In the genomic region with DNA sequence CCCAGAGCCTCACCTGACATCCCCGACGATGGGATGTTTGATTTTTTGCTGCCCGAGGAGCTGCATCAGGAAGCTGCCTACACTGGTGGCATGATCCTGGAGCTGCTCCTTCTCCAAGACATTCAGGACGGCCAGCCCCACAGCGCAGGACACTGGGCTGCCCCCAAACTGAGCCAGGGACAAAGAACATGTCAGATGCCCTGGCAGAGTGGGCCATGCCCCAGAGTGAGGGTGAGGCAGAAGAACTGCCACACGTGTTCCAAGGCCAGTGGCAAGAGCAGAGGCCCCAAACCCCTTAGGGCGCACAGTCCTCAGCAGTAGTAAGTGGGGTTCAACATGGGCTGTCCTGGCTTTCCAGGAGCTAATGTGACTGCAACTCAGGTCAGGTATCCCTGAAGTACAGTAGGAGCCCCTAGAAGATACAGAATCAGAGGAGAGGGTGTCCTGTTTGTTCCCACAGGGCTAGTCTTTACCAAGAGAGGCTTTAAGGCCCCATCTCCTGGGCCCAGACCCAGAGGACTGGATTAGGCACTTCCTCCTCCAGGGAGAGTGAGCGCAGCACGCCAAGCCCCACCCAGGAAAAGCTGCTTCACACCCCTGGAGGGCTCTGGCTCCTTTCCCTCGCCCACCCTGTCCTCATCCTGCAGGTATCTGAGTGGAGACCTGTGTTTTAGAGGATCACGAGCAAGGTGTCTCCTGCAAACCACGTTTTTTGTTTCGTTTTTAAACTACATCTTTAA, we compare ENCODE assay signal across 1 cellular context.
TF ChIP-seq lines count a peak whose summit lies in the region.

No MANE protein-coding gene starts in this region.

TF ChIP-seq in GM12878, 131 proteins besides CTCF, POLR2A, EP300 and RAD21:
- TF ChIP-seq, protein P1, sequence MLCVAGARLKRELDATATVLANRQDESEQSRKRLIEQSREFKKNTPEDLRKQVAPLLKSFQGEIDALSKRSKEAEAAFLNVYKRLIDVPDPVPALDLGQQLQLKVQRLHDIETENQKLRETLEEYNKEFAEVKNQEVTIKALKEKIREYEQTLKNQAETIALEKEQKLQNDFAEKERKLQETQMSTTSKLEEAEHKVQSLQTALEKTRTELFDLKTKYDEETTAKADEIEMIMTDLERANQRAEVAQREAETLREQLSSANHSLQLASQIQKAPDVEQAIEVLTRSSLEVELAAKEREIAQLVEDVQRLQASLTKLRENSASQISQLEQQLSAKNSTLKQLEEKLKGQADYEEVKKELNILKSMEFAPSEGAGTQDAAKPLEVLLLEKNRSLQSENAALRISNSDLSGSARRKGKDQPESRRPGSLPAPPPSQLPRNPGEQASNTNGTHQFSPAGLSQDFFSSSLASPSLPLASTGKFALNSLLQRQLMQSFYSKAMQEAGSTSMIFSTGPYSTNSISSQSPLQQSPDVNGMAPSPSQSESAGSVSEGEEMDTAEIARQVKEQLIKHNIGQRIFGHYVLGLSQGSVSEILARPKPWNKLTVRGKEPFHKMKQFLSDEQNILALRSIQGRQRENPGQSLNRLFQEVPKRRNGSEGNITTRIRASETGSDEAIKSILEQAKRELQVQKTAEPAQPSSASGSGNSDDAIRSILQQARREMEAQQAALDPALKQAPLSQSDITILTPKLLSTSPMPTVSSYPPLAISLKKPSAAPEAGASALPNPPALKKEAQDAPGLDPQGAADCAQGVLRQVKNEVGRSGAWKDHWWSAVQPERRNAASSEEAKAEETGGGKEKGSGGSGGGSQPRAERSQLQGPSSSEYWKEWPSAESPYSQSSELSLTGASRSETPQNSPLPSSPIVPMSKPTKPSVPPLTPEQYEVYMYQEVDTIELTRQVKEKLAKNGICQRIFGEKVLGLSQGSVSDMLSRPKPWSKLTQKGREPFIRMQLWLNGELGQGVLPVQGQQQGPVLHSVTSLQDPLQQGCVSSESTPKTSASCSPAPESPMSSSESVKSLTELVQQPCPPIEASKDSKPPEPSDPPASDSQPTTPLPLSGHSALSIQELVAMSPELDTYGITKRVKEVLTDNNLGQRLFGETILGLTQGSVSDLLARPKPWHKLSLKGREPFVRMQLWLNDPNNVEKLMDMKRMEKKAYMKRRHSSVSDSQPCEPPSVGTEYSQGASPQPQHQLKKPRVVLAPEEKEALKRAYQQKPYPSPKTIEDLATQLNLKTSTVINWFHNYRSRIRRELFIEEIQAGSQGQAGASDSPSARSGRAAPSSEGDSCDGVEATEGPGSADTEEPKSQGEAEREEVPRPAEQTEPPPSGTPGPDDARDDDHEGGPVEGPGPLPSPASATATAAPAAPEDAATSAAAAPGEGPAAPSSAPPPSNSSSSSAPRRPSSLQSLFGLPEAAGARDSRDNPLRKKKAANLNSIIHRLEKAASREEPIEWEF (IDR thresholded peaks at IDR 0.05; ENCODE audit: insufficient replicate concordance, low read depth, low read length), result no peak
- peak; percentile 4; the same call in 1 of the 2 replicates for TF ChIP-seq POLR2AphosphoS5 (IDR thresholded peaks at IDR 0.05; ENCODE audit: low read length)
